9 cellular contexts compared by ENCODE assay signal in genomic region chr19:11383706-11384048, GRCh38. TPM values are rescaled to one million over a fixed set of nuclear protein-coding genes. Genes with fewer than 3 reads are reported as not detected.
DNase-seq lines count a peak whose midpoint lies in the region; ATAC-seq and TF ChIP-seq lines count a peak whose summit lies in the region.
"Had no signal": no experiment of that assay in that cellular context is flagged by ENCODE, and none has a peak within 500 bp of the region (broad histone marks: within the 10 kb centered on the region; RNA-seq: fewer than 3 reads in every experiment).

No MANE protein-coding gene starts in this region.

- POLR2A ChIA-PET in CD4-positive, alpha-beta T cell (lab: Charles Lee), result interaction anchor here (1.4 to 1.8 kb wide), 3 partner anchors 9 to 51 kb away, joined by 3 to 25 read pairs (median 9); partner anchors contain the start of genes ODAD3, PRKCSH and SWSAP1

- intact Hi-C loops in lower lobe of right lung (cut with DNase I), result no loop called here
- intact Hi-C loops in CD4-positive, alpha-beta T cell (cut with DNase I, micrococcal nuclease), result loop anchor here in 1 of 2 experiments (2.0 to 5.0 kb wide), 3 partner anchors 23 to 204 kb away; partner anchors contain the start of gene ZNF653

- H3K27me3 ChIP-seq in HUES6 (ENCODE audit: control insufficient read depth, insufficient read depth, low read length), result no peaks in the 10 kb centered on the region
- H3K27me3 ChIP-seq in lower lobe of right lung (ENCODE audit: low read depth), result peaks cover 9% of the 10 kb centered on the region
- H3K27me3 ChIP-seq in thoracic aorta (replicated peaks; ENCODE audit: insufficient read depth), result no peaks in the 10 kb centered on the region
- H3K27me3 ChIP-seq in CD4-positive, alpha-beta T cell (ENCODE audit: control insufficient read depth, insufficient read depth, low read length), result peaks cover 21% of the 10 kb centered on the region

- CTCF ChIA-PET in CD4-positive, alpha-beta T cell (lab: Charles Lee), result interaction anchor here (4.7 kb wide), 1 partner anchor 99 kb away, joined by 28 read pairs; no protein-coding TSS in a partner anchor

- H3K4me1 ChIP-seq in HUES6 (ENCODE audit: control insufficient read depth, insufficient read depth, low read length) (0 out of 2 replicates have a peak, but pooled peaks cover 6% of the 10 kb centered on the region), lower lobe of right lung (peaks cover 57% of the 10 kb centered on the region), thoracic aorta (ENCODE audit: control insufficient read depth in 1 of 2, low read depth in 2 of 2) (peaks cover 8 to 47% of the 10 kb centered on the region in 2 donors)

- DNase-seq in lower lobe of right lung, result no peak
- no peak for DNase-seq in thoracic aorta (ENCODE audit: low spot score)
- DNase-seq in EL, result no peak
- DNase-seq in midbrain (lab: John Stamatoyannopoulos, UW), result no peak
- no peak for DNase-seq in CD4-positive, alpha-beta T cell
- DNase-seq: MG63 had no signal

- H3K9me3 ChIP-seq in HUES6 (ENCODE audit: control insufficient read depth, insufficient read depth, low read depth, low read length) (no peaks in the 10 kb centered on the region), lower lobe of right lung (no peaks in the 10 kb centered on the region), thoracic aorta (no peaks in the 10 kb centered on the region)
- H3K9me3 ChIP-seq in CD4-positive, alpha-beta T cell (ENCODE audit: control insufficient read depth, low read length), result no peaks in the 10 kb centered on the region
- H3K9me3 ChIP-seq: MG63 had no signal

- ATAC-seq in lower lobe of right lung (no peak), thoracic aorta (ENCODE audit: insufficient number of reproducible peaks, low FRiP score, low read depth) (no peak)
- no peak for ATAC-seq in CD4-positive, alpha-beta T cell (ENCODE audit: poor library complexity)

- H3K36me3 ChIP-seq in HUES6 (ENCODE audit: control insufficient read depth, insufficient read depth, low read length) (no peaks in the 10 kb centered on the region), lower lobe of right lung (peaks cover 1% of the 10 kb centered on the region), thoracic aorta (no peaks in the 10 kb centered on the region)
- H3K36me3 ChIP-seq: MG63 had no signal

- peak overlapping the region; percentile 57 for H3K9ac ChIP-seq in HUES6 (ENCODE audit: low read length)

- peaks cover 57% of the 10 kb centered on the region for H3K27me3 Mint-ChIP-seq in brain
- H3K27me3 Mint-ChIP-seq in CD4-positive, alpha-beta T cell, result peaks cover 25% of the 10 kb centered on the region

- H3K4me1 Mint-ChIP-seq in brain, result peaks cover 35% of the 10 kb centered on the region
- H3K4me1 Mint-ChIP-seq in CD4-positive, alpha-beta T cell (ENCODE audit: low read depth), result peaks cover 37% of the 10 kb centered on the region

- no peak overlapping the region for H3K27ac ChIP-seq in HUES6 (ENCODE audit: low read depth, low read length)
- H3K27ac ChIP-seq in lower lobe of right lung, result peak overlapping the region; percentile 56
- no peak overlapping the region for H3K27ac ChIP-seq in thoracic aorta
- no peak overlapping the region for H3K27ac ChIP-seq in CD4-positive, alpha-beta T cell (ENCODE audit: low read depth, low read length)

- H3K4me3 Mint-ChIP-seq in brain, result peak overlapping the region in 4 of 5 experiments; percentile 32 to 96 (median 70)
- H3K4me3 Mint-ChIP-seq in CD4-positive, alpha-beta T cell, result no peak overlapping the region

- peaks cover 0 to 3% (median 0%) of the 10 kb centered on the region in 5 experiments for H3K9me3 Mint-ChIP-seq in brain
- no peaks in the 10 kb centered on the region for H3K9me3 Mint-ChIP-seq in CD4-positive, alpha-beta T cell
- H3K9me3 Mint-ChIP-seq: T-helper 1 cell treated with Interleukin-12 subunit alpha and Interleukin-12 subunit beta and Interleukin-4 antibody, amounts not matched to agents 30 μg/mL and 1 μg/mL, for 36 hours had no signal

- no peaks in the 10 kb centered on the region for H3K36me3 Mint-ChIP-seq in brain
- peaks cover 4% of the 10 kb centered on the region for H3K36me3 Mint-ChIP-seq in CD4-positive, alpha-beta T cell (ENCODE audit: low read depth)

- TF ChIP-seq CTCF in brain (conservative IDR thresholded peaks at IDR 0.05) (no peak), lower lobe of right lung (IDR thresholded peaks at IDR 0.05) (no peak), thoracic aorta (IDR thresholded peaks at IDR 0.05) (no peak)
- TF ChIP-seq CTCF in CD4-positive, alpha-beta T cell (IDR thresholded peaks at IDR 0.05), result no peak

- H3K4me3 ChIP-seq in HUES6 (ENCODE audit: low read depth, low read length) (peak overlapping the region; percentile 69), lower lobe of right lung (peak overlapping the region; percentile 61), thoracic aorta (peak overlapping the region; percentile 60)
- H3K4me3 ChIP-seq: MG63 had no signal

- no peak overlapping the region for H3K27ac Mint-ChIP-seq in brain
- H3K27ac Mint-ChIP-seq in CD4-positive, alpha-beta T cell, result no peak overlapping the region
- H3K27ac Mint-ChIP-seq: T-helper 1 cell treated with Interleukin-12 subunit alpha and Interleukin-12 subunit beta and Interleukin-4 antibody, amounts not matched to agents 30 μg/mL and 1 μg/mL, for 36 hours had no signal

RNA-seq across cellular contexts. Expression of gene EPOR, which starts 0.4 kb away (rescaled TPM):
- 10.6 TPM for polyA plus RNA-seq in brain (ENCODE audit: insufficient read depth, low read depth, low replicate concordance)
- total RNA-seq in lower lobe of right lung (16.4 TPM), thoracic aorta (1 to 10 TPM; 5.6 to 7.1 TPM)
- 10 to 100 TPM; 10.9 to 11.3 TPM for total RNA-seq in CD4-positive, alpha-beta T cell

RNA-seq across cellular contexts. Expression of gene SWSAP1, which starts 9.2 kb away (rescaled TPM):
- polyA plus RNA-seq in brain (ENCODE audit: insufficient read depth, low read depth, low replicate concordance), result 1.5 TPM
- total RNA-seq in lower lobe of right lung, result 3.6 TPM
- total RNA-seq in thoracic aorta, result 1 to 10 TPM; 1.2 to 1.5 TPM
- total RNA-seq in CD4-positive, alpha-beta T cell, result 1 to 10 TPM; 2.6 to 2.7 TPM

RNA-seq across cellular contexts. Expression of gene PLPPR2, which starts 28.4 kb away (rescaled TPM):
- 60.6 TPM for polyA plus RNA-seq in brain (ENCODE audit: insufficient read depth, low read depth, low replicate concordance)
- 21.3 TPM for total RNA-seq in lower lobe of right lung
- 10 to 100 TPM; 55.7 to 69.7 TPM for total RNA-seq in thoracic aorta
- 1 to 10 TPM; 8.2 TPM for total RNA-seq in CD4-positive, alpha-beta T cell

RNA-seq across cellular contexts. Expression of gene RGL3, which starts 35.4 kb away (rescaled TPM):
- polyA plus RNA-seq in brain (ENCODE audit: insufficient read depth, low read depth, low replicate concordance), result 17.6 TPM
- total RNA-seq in lower lobe of right lung (55.8 TPM), thoracic aorta (10 to 100 TPM; 43.6 to 47.4 TPM)
- total RNA-seq in CD4-positive, alpha-beta T cell, result not detected

RNA-seq across cellular contexts. Expression of gene CCDC159, which starts 37.4 kb away (rescaled TPM):
- 19.1 TPM for polyA plus RNA-seq in brain (ENCODE audit: insufficient read depth, low read depth, low replicate concordance)
- total RNA-seq in lower lobe of right lung (37.3 TPM), thoracic aorta (10 to 100 TPM; 15.1 to 21.8 TPM)
- total RNA-seq in CD4-positive, alpha-beta T cell, result 10 to 100 TPM; 35.5 to 42.4 TPM
